10 cellular contexts compared by ENCODE assay signal in the genomic region with DNA sequence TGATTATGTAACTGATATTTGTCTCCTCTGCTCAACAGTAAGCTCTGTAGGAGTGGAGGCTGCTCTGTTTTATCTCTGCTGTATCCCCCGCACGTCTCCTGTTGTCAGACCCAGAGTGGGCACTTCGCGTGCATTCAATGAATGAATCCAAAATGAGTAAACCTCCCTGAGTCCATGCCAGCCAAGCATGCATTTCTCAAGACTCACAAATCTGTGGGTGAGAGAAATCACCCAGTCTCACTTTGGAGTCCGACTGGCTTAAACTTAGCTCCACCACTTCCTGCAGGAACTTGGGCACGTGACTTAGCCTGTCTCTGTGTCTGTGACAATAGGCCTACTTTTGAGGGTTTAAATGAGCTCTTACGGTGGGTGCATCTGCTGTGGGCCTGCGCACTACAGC. TPM values are rescaled to one million over a fixed set of nuclear protein-coding genes. Genes with fewer than 3 reads are reported as not detected.
DNase-seq lines count a peak whose midpoint lies in the region; ATAC-seq lines count a peak whose summit lies in the region.
"Had no signal": no experiment of that assay in that cellular context is flagged by ENCODE, and none has a peak within 500 bp of the region (broad histone marks: within the 10 kb centered on the region; RNA-seq: fewer than 3 reads in every experiment).

No MANE protein-coding gene starts in this region.

- DNase-seq in CD1c-positive myeloid dendritic cell (ENCODE audit: extremely low spot score) (peak; percentile 74), MV-4-11 (lab: John Stamatoyannopoulos, UW) (peak; percentile 84), astrocyte of the hippocampus (ENCODE audit: low read depth, low spot score) (peak; percentile 45), occipital lobe (lab: John Stamatoyannopoulos, UW) (peak; percentile 41), G401 (ENCODE audit: low spot score) (no peak), dedifferentiated amniotic fluid mesenchymal stem cell (ENCODE audit: extremely low spot score) (no peak)
- DNase-seq: KBM-7, NCI-H524 treated with DMSO at 0.1 percent for 48 hours had no signal

- in situ Hi-C loops in G401 (cut with HindIII; ENCODE audit: low sequenced_read_pairs): no loop called here

- ATAC-seq in HG02885 (IDR thresholded peaks at IDR 0.05; ENCODE audit: poor library complexity, unreplicated experiment) (no peak), GM19395 (IDR thresholded peaks at IDR 0.05; ENCODE audit: unreplicated experiment) (no peak)

RNA-seq across cellular contexts. Expression of a gene that starts 3.7 kb away (rescaled TPM):
- 7.5 TPM for total RNA-seq in occipital lobe
- 50.2 and 90.7 TPM in 2 replicates for total RNA-seq in G401 (2014; rRNA removed; shearing (Covaris generic))

RNA-seq across cellular contexts. Expression of a gene that starts 12.6 kb away (rescaled TPM):
- total RNA-seq in occipital lobe: not detected
- not detected in 2 replicates for total RNA-seq in G401 (2014; rRNA removed; shearing (Covaris generic))

RNA-seq across cellular contexts. Expression of a gene that starts 25.8 kb away (rescaled TPM):
- 61.6 TPM for total RNA-seq in occipital lobe
- 101 and 129 TPM in 2 replicates for total RNA-seq in G401 (2014; rRNA removed; shearing (Covaris generic))

RNA-seq across cellular contexts. Expression of a gene that starts 49.0 kb away (rescaled TPM):
- 0.31 TPM for total RNA-seq in occipital lobe
- total RNA-seq in G401 (2014; rRNA removed; shearing (Covaris generic)): 0.68 and 0.71 TPM in 2 replicates

Comparison
In these comparisons a context has a peak if more than half of its experiments do, and no peak if none do; other contexts are left out.
1. DNase-seq: peak in CD1c-positive myeloid dendritic cell (single experiment), MV-4-11 (single experiment), astrocyte of the hippocampus (single experiment) and occipital lobe (single experiment); none in G401 (single experiment) and dedifferentiated amniotic fluid mesenchymal stem cell (single experiment).